Comparison of ENCODE assay signal across 11 cellular contexts in the genomic region with DNA sequence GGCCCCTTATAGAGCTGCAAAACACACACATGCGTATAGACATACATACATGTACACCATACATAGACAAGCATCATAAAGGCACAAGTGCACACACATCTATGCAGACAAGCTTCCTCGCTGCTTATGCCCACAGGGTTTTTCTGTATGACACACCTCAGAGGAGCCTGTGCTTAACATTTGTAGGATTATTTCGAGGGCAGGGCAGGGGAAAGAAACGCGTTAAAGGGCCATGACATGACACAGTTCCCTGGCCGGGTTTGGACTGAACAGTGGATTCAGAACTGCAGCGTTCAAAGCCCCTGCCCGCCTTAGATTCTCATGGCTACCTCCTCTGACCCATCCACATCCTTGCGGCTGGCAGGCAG. TPM values are rescaled to one million over a fixed set of nuclear protein-coding genes. Genes with fewer than 3 reads are reported as not detected.
A peak's percentile ranks its signal among the peaks of the same experiment; 100 is the strongest.
DNase-seq lines count a peak whose midpoint lies in the region; ATAC-seq and TF ChIP-seq lines count a peak whose summit lies in the region.
"Had no signal": no experiment of that assay in that cellular context is flagged by ENCODE, and none has a peak within 500 bp of the region (broad histone marks: within the 10 kb centered on the region; RNA-seq: fewer than 3 reads in every experiment).

No MANE protein-coding gene starts in this region.

- peak overlapping the region; percentile 67; the same call in 1 of the 2 replicates for H3K56ac ChIP-seq in IMR-90 (ENCODE audit: extremely low read depth, insufficient read depth, low read length)

- dilution Hi-C loops in IMR-90 (cut with HindIII; ENCODE audit: low sequenced_read_pairs, unreplicated experiment): no loop called here

- peak overlapping the region; percentile 74; the same call in 2 of the 3 replicates for H2BK15ac ChIP-seq in IMR-90 (ENCODE audit: low read depth, low read length)

- peak overlapping the region; percentile 95 for H3K23ac ChIP-seq in IMR-90 (ENCODE audit: low read depth, low read length)

- CTCF ChIA-PET in IMR-90 (lab: Yijun Ruan, JAX): no interaction called here
- CTCF ChIA-PET in PC-9 (lab: Charles Lee): no interaction called here

- WGBS in IMR-90 (ENCODE audit: extremely low coverage in 2 of 2, insufficient read length in 1 of 2), 2 experiments: 0% methylated on average over 1 of the region's 9 CpGs; no CpG with 5 or more reads in 1 of the 2 experiments
- WGBS in suprapubic skin: 22% methylated on average over 9 of the region's 9 CpGs

- peak overlapping the region; percentile 98 for H3K27ac Mint-ChIP-seq in mesothelial cell of epicardium
- H3K27ac Mint-ChIP-seq: activated naive CD4-positive, alpha-beta T cell treated with anti-CD3 and anti-CD28 coated beads, Interleukin-2, amount 10 ng/mL, durations not matched to agents 7 days and 5 days; stimulated activated memory B cell treated with anti-CD40 and anti-IgM and Interleukin-4, amounts not matched to agents 10 μg/mL and 1 μg/mL and 100 μg/mL, for 72 hours had no signal

- H3K4ac ChIP-seq in IMR-90 (ENCODE audit: low read depth, low read length): peak overlapping the region; percentile 95

- H3K9ac ChIP-seq in IMR-90 (ENCODE audit: low read depth, low read length) (peak overlapping the region; percentile 48), colonic mucosa (ENCODE audit: low read depth in 2 of 2, low read length in 2 of 2) (peak overlapping the region in 1 of 2 donors; percentile 22)

- H3K36me3 ChIP-seq in IMR-90 (ENCODE audit: control insufficient read depth, insufficient read depth, low read length): peaks cover 22% of the 10 kb centered on the region
- no peaks in the 10 kb centered on the region for H3K36me3 ChIP-seq in colonic mucosa
- H3K36me3 ChIP-seq in suprapubic skin: peaks cover 28% of the 10 kb centered on the region
- no peaks in the 10 kb centered on the region for H3K36me3 ChIP-seq in PC-9 (ENCODE audit: low read depth)

- H3K4me2 ChIP-seq in IMR-90 (ENCODE audit: low read depth, low read length) (peak overlapping the region; percentile 4), PC-9 (no peak overlapping the region)

- no peak for TF ChIP-seq RAD21 in IMR-90 (IDR thresholded peaks at IDR 0.05; ENCODE audit: low read length)

- H3K27ac ChIP-seq in IMR-90 (ENCODE audit: insufficient read depth, low read length) (peak overlapping the region; percentile 94), colonic mucosa (peak overlapping the region; percentile 45), suprapubic skin (peak overlapping the region; percentile 92), PC-9 (no peak overlapping the region)

- no peak overlapping the region for H3K4me3 Mint-ChIP-seq in mesothelial cell of epicardium
- H3K4me3 Mint-ChIP-seq: activated naive CD4-positive, alpha-beta T cell treated with anti-CD3 and anti-CD28 coated beads, Interleukin-2, amount 10 ng/mL, durations not matched to agents 7 days and 5 days; stimulated activated memory B cell treated with anti-CD40 and anti-IgM and Interleukin-4, amounts not matched to agents 10 μg/mL and 1 μg/mL and 100 μg/mL, for 72 hours had no signal

- peak overlapping the region; percentile 87 for H2BK120ac ChIP-seq in IMR-90 (ENCODE audit: low read depth, low read length)

- peaks cover 18 to 48% of the 10 kb centered on the region in 2 experiments for H3K79me1 ChIP-seq in IMR-90 (ENCODE audit: low read depth in 1 of 2, low read length in 2 of 2)

- POLR2A ChIA-PET in IMR-90 (lab: Charles Lee; ENCODE audit: unreplicated experiment) (interaction anchor here (0.7 kb wide), 1 partner anchor 10 kb away, joined by 4 read pairs; no protein-coding TSS in a partner anchor), PC-9 (lab: Charles Lee; ENCODE audit: unreplicated experiment) (no interaction called here)

- no peak for DNase-seq in IMR-90
- no peak for DNase-seq in colonic mucosa
- DNase-seq in mesothelial cell of epicardium (ENCODE audit: low spot score in 2 of 2, unreplicated experiment in 2 of 2): no peak
- no peak for DNase-seq in suprapubic skin (ENCODE audit: low spot score in 2 of 2)
- DNase-seq in KBM-7: no peak
- no peak for DNase-seq in NCI-H1105 treated with DMSO at 0.1 percent for 48 hours (lab: John Stamatoyannopoulos, UW)
- no peak for DNase-seq in PC-9
- DNase-seq: activated CD4-positive, alpha-beta T cell treated with anti-CD3 and anti-CD28 coated beads for 48 hours; activated naive CD4-positive, alpha-beta T cell treated with anti-CD3 and anti-CD28 coated beads, Interleukin-2, amount 10 ng/mL, durations not matched to agents 7 days and 5 days had no signal

- no peaks in the 10 kb centered on the region for H3K79me2 ChIP-seq in PC-9 (ENCODE audit: low read depth)

- in situ Hi-C loops in IMR-90 (cut with MboI; ENCODE audit: low sequenced_read_pairs) (no loop called here), KBM-7 (cut with MboI; ENCODE audit: low pct_unique_long_range_greater_than_20kb, low sequenced_read_pairs) (no loop called here)

- H3K9me1 ChIP-seq in IMR-90 (ENCODE audit: insufficient read depth, low read length): peaks cover 35% of the 10 kb centered on the region

- peaks cover 20% of the 10 kb centered on the region for H3K4me1 ChIP-seq in IMR-90 (ENCODE audit: control insufficient read depth, insufficient read depth, low read length)
- H3K4me1 ChIP-seq in colonic mucosa: no peaks in the 10 kb centered on the region
- H3K4me1 ChIP-seq in suprapubic skin: peaks cover 52% of the 10 kb centered on the region
- H3K4me1 ChIP-seq in PC-9 (replicated peaks; ENCODE audit: insufficient read depth): no peaks in the 10 kb centered on the region

- H3K14ac ChIP-seq in IMR-90 (replicated peaks; ENCODE audit: low read depth, low read length): peak overlapping the region; percentile 92

- ATAC-seq in IMR-90 (ENCODE audit: low read depth) (no peak; the same call in 1 of the 2 replicates), HG02642 (IDR thresholded peaks at IDR 0.05; ENCODE audit: poor library complexity, unreplicated experiment) (no peak)
- ATAC-seq: stimulated activated memory B cell treated with anti-CD40 and anti-IgM and Interleukin-4, amounts not matched to agents 10 μg/mL and 1 μg/mL and 100 μg/mL, for 72 hours had no signal

- TF ChIP-seq CTCF in IMR-90 (conservative IDR thresholded peaks at IDR 0.05; ENCODE audit: low read depth, low read length) (no peak), colonic mucosa (IDR thresholded peaks at IDR 0.05) (no peak), mesothelial cell of epicardium (IDR thresholded peaks at IDR 0.05; ENCODE audit: unreplicated experiment) (no peak), suprapubic skin (IDR thresholded peaks at IDR 0.05) (no peak), PC-9 (conservative IDR thresholded peaks at IDR 0.05) (no peak)

- H3K9me3 ChIP-seq in IMR-90 (ENCODE audit: control insufficient read depth, insufficient read depth, low read length) (no peaks in the 10 kb centered on the region), colonic mucosa (no peaks in the 10 kb centered on the region), suprapubic skin (no peaks in the 10 kb centered on the region), PC-9 (ENCODE audit: insufficient read depth, low read depth) (no peaks in the 10 kb centered on the region)

- TF ChIP-seq POLR2A in IMR-90 (IDR thresholded peaks at IDR 0.05; ENCODE audit: low read depth, low read length) (no peak), suprapubic skin (IDR thresholded peaks at IDR 0.05) (no peak)

- BruUV-seq in IMR-90 (replicated peaks; lab: Mats Ljungman, UMichigan): no TSS peak
- no TSS peak for BruUV-seq in PC-9 (replicated peaks; lab: Mats Ljungman, UMichigan)

- no peaks in the 10 kb centered on the region for H4K20me1 ChIP-seq in IMR-90 (ENCODE audit: insufficient read depth, low read length)
- H4K20me1 ChIP-seq in PC-9 (ENCODE audit: insufficient read depth): no peaks in the 10 kb centered on the region

- H3K4me3 ChIP-seq in IMR-90 (ENCODE audit: insufficient read depth, low read depth, low read length) (no peak overlapping the region), colonic mucosa (no peak overlapping the region), suprapubic skin (no peak overlapping the region), PC-9 (no peak overlapping the region)

- H3F3A ChIP-seq in PC-9 (ENCODE audit: insufficient read depth, low read depth): no peaks in the 10 kb centered on the region

- H2BK5ac ChIP-seq in IMR-90 (ENCODE audit: low read depth, low read length, poor library complexity, severe bottlenecking): peak overlapping the region; percentile 92

- H2AFZ ChIP-seq in IMR-90 (replicated peaks; ENCODE audit: low read length, poor library complexity): peak overlapping the region; percentile 78
- no peak overlapping the region for H2AFZ ChIP-seq in PC-9

- peak overlapping the region; percentile 45 for H4K5ac ChIP-seq in IMR-90 (ENCODE audit: low read depth, low read length)

- H3K18ac ChIP-seq in IMR-90 (ENCODE audit: low read depth, low read length): peak overlapping the region; percentile 59

- TF ChIP-seq EP300 in suprapubic skin (IDR thresholded peaks at IDR 0.05): no peak

- peak overlapping the region; percentile 94 for H2AK5ac ChIP-seq in IMR-90 (ENCODE audit: low read depth, low read length)

- peak overlapping the region; percentile 96 for H2AK9ac ChIP-seq in IMR-90 (replicated peaks; ENCODE audit: low read depth, low read length, poor library complexity)

- no peaks in the 10 kb centered on the region for H3K9me2 ChIP-seq in PC-9 (ENCODE audit: insufficient read depth)

- H3K36me3 Mint-ChIP-seq in mesothelial cell of epicardium: peaks cover 18% of the 10 kb centered on the region
- H3K36me3 Mint-ChIP-seq: activated naive CD4-positive, alpha-beta T cell treated with anti-CD3 and anti-CD28 coated beads, Interleukin-2, amount 10 ng/mL, durations not matched to agents 7 days and 5 days; stimulated activated memory B cell treated with anti-CD40 and anti-IgM and Interleukin-4, amounts not matched to agents 10 μg/mL and 1 μg/mL and 100 μg/mL, for 72 hours had no signal

- peak overlapping the region; percentile 95 for H4K91ac ChIP-seq in IMR-90 (ENCODE audit: insufficient read depth, low read depth, low read length)

- peak overlapping the region; percentile 88 for H2BK20ac ChIP-seq in IMR-90 (ENCODE audit: low read depth, low read length)

- H4K8ac ChIP-seq in IMR-90 (ENCODE audit: low read depth in 2 of 2, low read length in 2 of 2): peak overlapping the region; percentile 69 to 87

- no peaks in the 10 kb centered on the region for H3K9me3 Mint-ChIP-seq in mesothelial cell of epicardium
- H3K9me3 Mint-ChIP-seq: activated naive CD4-positive, alpha-beta T cell treated with anti-CD3 and anti-CD28 coated beads, Interleukin-2, amount 10 ng/mL, durations not matched to agents 7 days and 5 days; stimulated activated memory B cell treated with anti-CD40 and anti-IgM and Interleukin-4, amounts not matched to agents 10 μg/mL and 1 μg/mL and 100 μg/mL, for 72 hours had no signal

- peaks cover 34% of the 10 kb centered on the region for H3K4me1 Mint-ChIP-seq in mesothelial cell of epicardium
- H3K4me1 Mint-ChIP-seq: activated naive CD4-positive, alpha-beta T cell treated with anti-CD3 and anti-CD28 coated beads, Interleukin-2, amount 10 ng/mL, durations not matched to agents 7 days and 5 days; stimulated activated memory B cell treated with anti-CD40 and anti-IgM and Interleukin-4, amounts not matched to agents 10 μg/mL and 1 μg/mL and 100 μg/mL, for 72 hours had no signal

- H3K27me3 Mint-ChIP-seq in mesothelial cell of epicardium (ENCODE audit: low read depth): no peaks in the 10 kb centered on the region
- H3K27me3 Mint-ChIP-seq: activated naive CD4-positive, alpha-beta T cell treated with anti-CD3 and anti-CD28 coated beads, Interleukin-2, amount 10 ng/mL, durations not matched to agents 7 days and 5 days had no signal

- intact Hi-C loops in IMR-90 (cut with micrococcal nuclease) (no loop called here), colonic mucosa (cut with DNase I) (no loop called here), PC-9 (cut with micrococcal nuclease; ENCODE audit: unreplicated experiment) (no loop called here)

- H3K27me3 ChIP-seq in IMR-90 (ENCODE audit: control insufficient read depth, insufficient read depth, low read length): no peaks in the 10 kb centered on the region
- no peaks in the 10 kb centered on the region for H3K27me3 ChIP-seq in colonic mucosa
- no peaks in the 10 kb centered on the region for H3K27me3 ChIP-seq in suprapubic skin
- no peaks in the 10 kb centered on the region for H3K27me3 ChIP-seq in PC-9 (ENCODE audit: insufficient read depth, low read depth)

RNA-seq across cellular contexts. Expression of a gene that starts 44.9 kb away (rescaled TPM):
- total RNA-seq in IMR-90 (2012; rRNA removed): 9.0 and 10.6 TPM in 2 replicates
- 8.6 and 9.1 TPM in 2 replicates for polyA plus RNA-seq in IMR-90 (2012; rRNA removed)
- polyA plus RNA-seq in IMR-90 (2012; cell fraction: cytosol; rRNA removed): 5.5 and 6.1 TPM in 2 replicates
- polyA plus RNA-seq in IMR-90 (2012; cell fraction: nucleus; rRNA removed; ENCODE audit: low replicate concordance): 5.5 and 7.2 TPM in 2 replicates
- total RNA-seq in colonic mucosa: 1 to 10 TPM; 2.5 to 3.4 TPM
- total RNA-seq in mesothelial cell of epicardium: 26.2 to 27.6 TPM (median 26.3 TPM) in 3 replicates
- total RNA-seq in suprapubic skin: 10 to 100 TPM; 17.9 to 29.3 (median 23.2) TPM
- total RNA-seq in PC-9 (2021): 21.3 and 23.3 TPM in 2 replicates
